ENCODE assay signal across 20 cellular contexts in the genomic region with DNA sequence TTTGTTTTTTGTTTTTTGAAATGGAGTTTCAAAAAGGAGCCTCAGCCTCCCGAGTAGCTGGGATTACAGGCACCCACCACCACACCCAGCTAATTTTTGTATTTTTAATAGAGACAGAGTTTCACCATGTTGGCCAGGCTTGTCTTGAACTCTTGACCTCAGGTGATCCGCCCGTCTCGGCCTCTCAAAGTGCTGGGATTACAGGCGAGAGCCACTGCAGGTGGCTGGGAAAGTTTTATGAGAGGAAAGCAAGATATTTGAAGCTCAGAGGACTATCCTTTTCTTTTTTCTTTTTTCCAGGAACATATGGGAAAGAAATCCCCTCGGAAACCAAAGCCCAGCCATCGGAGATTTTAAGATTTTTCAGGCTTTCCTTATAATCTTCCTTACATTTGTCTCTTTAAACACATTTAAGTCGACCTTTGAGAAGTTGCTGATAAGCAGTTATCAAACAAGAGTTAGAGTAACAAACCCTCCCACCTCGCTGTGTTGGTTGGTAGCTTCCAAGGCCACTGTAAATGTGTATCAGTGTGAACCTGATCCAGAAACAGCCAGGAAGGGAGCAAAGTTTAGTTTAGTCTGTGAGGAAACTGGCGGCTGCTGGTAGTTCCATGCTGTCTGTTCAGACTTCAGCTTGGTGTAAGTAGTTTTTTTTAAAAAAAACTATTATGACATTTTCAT. TPM values are rescaled to one million over a fixed set of nuclear protein-coding genes. Genes with fewer than 3 reads are reported as not detected.
DNase-seq lines count a peak whose midpoint lies in the region; ATAC-seq and TF ChIP-seq lines count a peak whose summit lies in the region.
"Had no signal": no experiment of that assay in that cellular context is flagged by ENCODE, and none has a peak within 500 bp of the region (broad histone marks: within the 10 kb centered on the region; RNA-seq: fewer than 3 reads in every experiment).

No MANE protein-coding gene starts in this region.

- H3K36me3 Mint-ChIP-seq in endodermal cell (ENCODE audit: low read depth) (no peaks in the 10 kb centered on the region), mesothelial cell of epicardium (peaks cover 5% of the 10 kb centered on the region)

- 80 to 84% methylated on average over 4 to 10 of the region's 10 CpGs for WGBS in endodermal cell (ENCODE audit: insufficient coverage in 1 of 2, insufficient read length in 1 of 2), 2 experiments

- in situ Hi-C loops in Panc1 (cut with HindIII; ENCODE audit: low pct_unique_long_range_greater_than_20kb, low sequenced_read_pairs) = no loop called here

- no peaks in the 10 kb centered on the region for H3K27me3 ChIP-seq in Panc1 (ENCODE audit: control insufficient read depth, insufficient read depth, low read length)
- no peaks in the 10 kb centered on the region for H3K27me3 ChIP-seq in endodermal cell (ENCODE audit: control insufficient read depth, insufficient read depth, low read length, poor library complexity, severe bottlenecking)
- H3K27me3 ChIP-seq in upper lobe of right lung = no peaks in the 10 kb centered on the region
- H3K27me3 ChIP-seq: breast epithelium had no signal

- H3K4me1 Mint-ChIP-seq in endodermal cell (peaks cover 12% of the 10 kb centered on the region), mesothelial cell of epicardium (peaks cover 34% of the 10 kb centered on the region)

- CTCF ChIA-PET in Panc1 (lab: Charles Lee) = no interaction called here

- H3K9me3 Mint-ChIP-seq in endodermal cell (no peaks in the 10 kb centered on the region), mesothelial cell of epicardium (no peaks in the 10 kb centered on the region)
- H3K9me3 Mint-ChIP-seq: activated T-cell treated with anti-CD3 and anti-CD28 coated beads, Interleukin-2, amount 50 U/mL, for 4 hours; effector memory CD8-positive, alpha-beta T cell had no signal

- no peaks in the 10 kb centered on the region for H3K36me3 ChIP-seq in Panc1 (ENCODE audit: control insufficient read depth, insufficient read depth, low read length)
- no peaks in the 10 kb centered on the region for H3K36me3 ChIP-seq in endodermal cell (ENCODE audit: control insufficient read depth, insufficient read depth, low read length)
- H3K36me3 ChIP-seq in upper lobe of right lung = no peaks in the 10 kb centered on the region
- H3K36me3 ChIP-seq: breast epithelium had no signal

- H3K27me3 Mint-ChIP-seq in endodermal cell (ENCODE audit: insufficient read depth) (peaks cover 13% of the 10 kb centered on the region), mesothelial cell of epicardium (ENCODE audit: low read depth) (no peaks in the 10 kb centered on the region)
- H3K27me3 Mint-ChIP-seq: effector memory CD8-positive, alpha-beta T cell had no signal

- intact Hi-C loops in Panc1 (cut with micrococcal nuclease; ENCODE audit: unreplicated experiment) = no loop called here
- intact Hi-C loops in upper lobe of right lung (cut with DNase I) = no loop called here

- no peak overlapping the region for H3K9ac ChIP-seq in endodermal cell (ENCODE audit: extremely low read depth, low read length, poor library complexity, severe bottlenecking)

- H3K4me3 ChIP-seq in Panc1 (ENCODE audit: low read depth in 2 of 2, low read length in 2 of 2) = no peak overlapping the region
- H3K4me3 ChIP-seq in endodermal cell (ENCODE audit: low read length) = peak overlapping the region; percentile 19
- peak overlapping the region; percentile 35 for H3K4me3 ChIP-seq in upper lobe of right lung
- H3K4me3 ChIP-seq: breast epithelium had no signal

- POLR2A ChIA-PET in Panc1 (lab: Charles Lee) = interaction anchor here (0.6 kb wide), 1 partner anchor 14 kb away, joined by 3 read pairs; no protein-coding TSS in a partner anchor

- ATAC-seq in Panc1 (peak; percentile 70), upper lobe of right lung (peak; percentile 70), GM19324 (IDR thresholded peaks at IDR 0.05; ENCODE audit: low FRiP score, unreplicated experiment) (no peak)
- ATAC-seq: activated T-cell treated with anti-CD3 and anti-CD28 coated beads, Interleukin-2, amount 50 U/mL, for 4 hours; effector memory CD8-positive, alpha-beta T cell; SK-N-SH treated with all-trans-retinoic acid at 6 μM for 48 hours had no signal

- TF ChIP-seq CTCF in Panc1 (IDR thresholded peaks at IDR 0.05) (no peak), endodermal cell (conservative IDR thresholded peaks at IDR 0.05) (no peak), mesothelial cell of epicardium (IDR thresholded peaks at IDR 0.05; ENCODE audit: unreplicated experiment) (no peak), upper lobe of right lung (IDR thresholded peaks at IDR 0.05) (no peak)

- BruUV-seq in Panc1 (replicated peaks; lab: Mats Ljungman, UMichigan) = no TSS peak

- H3K27ac ChIP-seq in Panc1 (ENCODE audit: low read length) = peak overlapping the region; percentile 64; the same call in 1 of the 2 replicates
- no peak overlapping the region for H3K27ac ChIP-seq in endodermal cell (ENCODE audit: low read depth, low read length)
- peak overlapping the region; percentile 81 for H3K27ac ChIP-seq in upper lobe of right lung
- H3K27ac ChIP-seq: breast epithelium had no signal

- H3K4me1 ChIP-seq in Panc1 (ENCODE audit: control insufficient read depth, insufficient read depth, low read length) = peaks cover 9% of the 10 kb centered on the region; the same call in 1 of the 2 replicates
- H3K4me1 ChIP-seq in endodermal cell (ENCODE audit: control insufficient read depth, insufficient read depth, low read length) = no peaks in the 10 kb centered on the region
- no peaks in the 10 kb centered on the region for H3K4me1 ChIP-seq in upper lobe of right lung
- H3K4me1 ChIP-seq: breast epithelium had no signal

- DNase-seq in Panc1 (ENCODE audit: low read depth, low spot score) = no peak
- DNase-seq in endodermal cell = no peak
- no peak for DNase-seq in mesothelial cell of epicardium (ENCODE audit: low spot score in 2 of 2, unreplicated experiment in 2 of 2)
- DNase-seq in upper lobe of right lung = no peak
- DNase-seq in cerebellum (ENCODE audit: low spot score) = no peak
- no peak for DNase-seq in DMS79 treated with DMSO at 0.1 percent for 48 hours (lab: John Stamatoyannopoulos, UW)
- DNase-seq: activated T-cell treated with anti-CD3 and anti-CD28 coated beads, Interleukin-2, amount 50 U/mL, for 4 hours; C1 segment of cervical spinal cord; DND-41; effector memory CD8-positive, alpha-beta T cell; HCEC 1CT; mesendoderm; MM.1S; NCI-H2081; NCI-H524 treated with DMSO at 0.1 percent for 48 hours; stimulated activated CD4-positive, alpha-beta T cell treated with anti-CD3 and anti-CD28 coated beads, Interleukin-4, amount 100 ng/mL, for 4 hours had no signal

- H3K9me3 ChIP-seq in Panc1 (ENCODE audit: control insufficient read depth, insufficient read depth, low read depth, low read length) (no peaks in the 10 kb centered on the region), endodermal cell (ENCODE audit: control insufficient read depth, low read length) (no peaks in the 10 kb centered on the region), upper lobe of right lung (no peaks in the 10 kb centered on the region)
- H3K9me3 ChIP-seq: breast epithelium had no signal

- no peak overlapping the region for H3K4me3 Mint-ChIP-seq in endodermal cell
- peak overlapping the region; percentile 15 for H3K4me3 Mint-ChIP-seq in mesothelial cell of epicardium
- H3K4me3 Mint-ChIP-seq: activated naive CD8-positive, alpha-beta T cell; activated T-cell treated with anti-CD3 and anti-CD28 coated beads, Interleukin-2, amount 50 U/mL, for 4 hours; effector memory CD8-positive, alpha-beta T cell had no signal

- H3K27ac Mint-ChIP-seq in endodermal cell (no peak overlapping the region), mesothelial cell of epicardium (peak overlapping the region; percentile 86)
- H3K27ac Mint-ChIP-seq: activated naive CD8-positive, alpha-beta T cell; effector memory CD8-positive, alpha-beta T cell had no signal

RNA-seq across cellular contexts. Expression of a gene that starts 34.5 kb away (rescaled TPM):
- 26.6 TPM for total RNA-seq in Panc1 (2021; ENCODE audit: unreplicated experiment)
- polyA plus RNA-seq in Panc1 (2012; ENCODE audit: insufficient read length) = 13.9 TPM
- 10 to 100 TPM; 20.4 to 21.1 TPM for total RNA-seq in endodermal cell
- 27.5 TPM for polyA plus RNA-seq in endodermal cell (2013, experiment 1 of 2)
- 27.9 TPM for polyA plus RNA-seq in endodermal cell (2013, experiment 2 of 2)
- total RNA-seq in mesothelial cell of epicardium = 40.3 to 42.7 TPM (median 40.3 TPM) in 3 replicates
- total RNA-seq in upper lobe of right lung = 37.6 TPM
- 48.9 TPM for total RNA-seq in cerebellum

Comparison
In these comparisons a context has a peak if more than half of its experiments do, and no peak if none do; other contexts are left out.
1. H3K4me3 ChIP-seq: peak in endodermal cell (single experiment) and upper lobe of right lung (single experiment); none in Panc1 (0 of 2).